Comparison of ENCODE assay signal across 24 cellular contexts in genomic region chr7:46542076-46542475, GRCh38.
"Had no signal": no experiment of that assay in that cellular context is flagged by ENCODE, and none has a peak within 500 bp of the region (broad histone marks: within the 10 kb centered on the region; RNA-seq: fewer than 3 reads in every experiment).

No MANE protein-coding gene starts in this region.

- ATAC-seq: left lung; naive thymus-derived CD8-positive, alpha-beta T cell; sciatic nerve; stimulated activated memory B cell treated with anti-CD40 and anti-IgM and Interleukin-4, amounts not matched to agents 10 μg/mL and 1 μg/mL and 100 μg/mL, for 72 hours; stimulated activated naive CD8-positive, alpha-beta T cell treated with anti-CD3 and anti-CD28 coated beads, Interleukin-15, Interleukin-2, amounts not matched to agents 100 U/mL and 50 U/mL, for 24 hours; upper lobe of right lung had no signal

- H3K36me3 ChIP-seq: esophagus muscularis mucosa, left lung, prostate gland, right atrium auricular region, tibial artery, upper lobe of right lung, uterus had no signal

- H3K9me3 ChIP-seq: esophagus muscularis mucosa, left lung, prostate gland, right atrium auricular region, testis, tibial artery, upper lobe of right lung, uterus had no signal

- DNase-seq: dermis blood vessel endothelial cell; effector memory CD4-positive, alpha-beta T cell; foreskin melanocyte; kidney; left lung; mesenchymal stem cell; midbrain; naive thymus-derived CD8-positive, alpha-beta T cell; nephron progenitor cell; nucleus accumbens; stimulated activated CD4-positive, alpha-beta T cell treated with anti-CD3 and anti-CD28 coated beads, Interleukin-2, amount 100 ng/mL, for 24 hours; stimulated activated CD4-positive, alpha-beta T cell treated with anti-CD3 and anti-CD28 coated beads, Interleukin-4, amount 100 ng/mL, for 4 hours; stimulated activated naive CD8-positive, alpha-beta T cell treated with anti-CD3 and anti-CD28 coated beads, Interleukin-15, Interleukin-2, amounts not matched to agents 100 U/mL and 50 U/mL, for 24 hours; substantia nigra; testis; tibial artery; upper lobe of right lung; uterus had no signal

- H3K4me1 ChIP-seq: prostate gland, right atrium auricular region, testis, upper lobe of right lung, uterus had no signal

- H3K27ac ChIP-seq: coronary artery, esophagus muscularis mucosa, left lung, prostate gland, right atrium auricular region, testis, tibial artery, upper lobe of right lung, uterus had no signal

- H3K27me3 ChIP-seq: esophagus muscularis mucosa, left lung, right atrium auricular region, testis, tibial artery, upper lobe of right lung, uterus had no signal

- H3K4me3 ChIP-seq: coronary artery, esophagus muscularis mucosa, left lung, prostate gland, right atrium auricular region, testis, tibial artery, upper lobe of right lung, uterus had no signal
